8 cellular contexts compared by ENCODE assay signal in genomic region chr3:185822221-185822956, GRCh38. TPM values are rescaled to one million over a fixed set of nuclear protein-coding genes. Genes with fewer than 3 reads are reported as not detected.
A peak's percentile ranks its signal among the peaks of the same experiment; 100 is the strongest.
DNase-seq lines count a peak whose midpoint lies in the region; ATAC-seq, FAIRE-seq and TF ChIP-seq lines count a peak whose summit lies in the region.

No MANE protein-coding gene starts in this region.

- intact Hi-C loops in K562 (cut with micrococcal nuclease), result loop anchor here (2.0 to 5.0 kb wide), 2 partner anchors 55 to 112 kb away; no protein-coding TSS in a partner anchor

- in situ Hi-C loops in K562 (cut with MboI), result no loop called here

- peaks cover 90% of the 10 kb centered on the region for H3K79me2 ChIP-seq in K562 (ENCODE audit: control insufficient read depth, insufficient read depth, low read length)

- peaks cover 58% of the 10 kb centered on the region for H3K27me3 Mint-ChIP-seq in stimulated activated naive CD8-positive, alpha-beta T cell treated with anti-CD3 and anti-CD28 coated beads, Interleukin-15, Interleukin-2, amounts not matched to agents 100 ng/mL and 50 ng/mL, for 24 hours
- peaks cover 68% of the 10 kb centered on the region for H3K27me3 Mint-ChIP-seq in activated CD4-positive, alpha-beta memory T cell treated with anti-CD3 and anti-CD28 coated beads, Interleukin-2, amount 10 ng/mL, durations not matched to agents 7 days and 5 days

- H3K27me3 ChIP-seq in K562 (ENCODE audit: control insufficient read depth in 2 of 2, insufficient read depth in 2 of 2, low read length in 2 of 2), result no peaks in the 10 kb centered on the region

- BruUV-seq in K562 (replicated peaks; lab: Mats Ljungman, UMichigan), result TSS peak; percentile 40

- H3K4me1 Mint-ChIP-seq in stimulated activated naive CD8-positive, alpha-beta T cell treated with anti-CD3 and anti-CD28 coated beads, Interleukin-15, Interleukin-2, amounts not matched to agents 100 ng/mL and 50 ng/mL, for 24 hours (ENCODE audit: low read depth), result peaks cover 10% of the 10 kb centered on the region
- peaks cover 15% of the 10 kb centered on the region for H3K4me1 Mint-ChIP-seq in activated CD4-positive, alpha-beta memory T cell treated with anti-CD3 and anti-CD28 coated beads, Interleukin-2, amount 10 ng/mL, durations not matched to agents 7 days and 5 days

- peaks cover 7% of the 10 kb centered on the region; the same call in 2 of the 3 replicates for H3K36me3 ChIP-seq in K562 (ENCODE audit: control insufficient read depth, insufficient read depth, low read length)

- H3K4me3 ChIP-seq in K562, result peak overlapping the region; percentile 91

- peak overlapping the region; percentile 70 for H3K4me3 Mint-ChIP-seq in stimulated activated naive CD8-positive, alpha-beta T cell treated with anti-CD3 and anti-CD28 coated beads, Interleukin-15, Interleukin-2, amounts not matched to agents 100 ng/mL and 50 ng/mL, for 24 hours
- no peak overlapping the region for H3K4me3 Mint-ChIP-seq in activated CD4-positive, alpha-beta memory T cell treated with anti-CD3 and anti-CD28 coated beads, Interleukin-2, amount 10 ng/mL, durations not matched to agents 7 days and 5 days

- no peak for ATAC-seq in stimulated activated naive CD8-positive, alpha-beta T cell treated with anti-CD3 and anti-CD28 coated beads, Interleukin-15, Interleukin-2, amounts not matched to agents 100 U/mL and 50 U/mL, for 24 hours
- ATAC-seq in K562 (peak; percentile 10), HG03571 (IDR thresholded peaks at IDR 0.05; ENCODE audit: unreplicated experiment) (no peak)

- no peak overlapping the region for H3K27ac Mint-ChIP-seq in stimulated activated naive CD8-positive, alpha-beta T cell treated with anti-CD3 and anti-CD28 coated beads, Interleukin-15, Interleukin-2, amounts not matched to agents 100 ng/mL and 50 ng/mL, for 24 hours
- no peak overlapping the region for H3K27ac Mint-ChIP-seq in activated CD4-positive, alpha-beta memory T cell treated with anti-CD3 and anti-CD28 coated beads, Interleukin-2, amount 10 ng/mL, durations not matched to agents 7 days and 5 days

- no peaks in the 10 kb centered on the region for H3K9me1 ChIP-seq in K562 (ENCODE audit: control insufficient read depth, insufficient read depth, low read length)

- no peak for TF ChIP-seq CTCF in K562 (IDR thresholded peaks at IDR 0.05 in 2 of 3, conservative IDR thresholded peaks at IDR 0.05 in 1 of 3; ENCODE audit: insufficient read depth in 2 of 3, low read depth in 1 of 3, low read length in 3 of 3)

- no peaks in the 10 kb centered on the region for H3K36me3 Mint-ChIP-seq in stimulated activated naive CD8-positive, alpha-beta T cell treated with anti-CD3 and anti-CD28 coated beads, Interleukin-15, Interleukin-2, amounts not matched to agents 100 ng/mL and 50 ng/mL, for 24 hours (ENCODE audit: low read depth)
- no peaks in the 10 kb centered on the region for H3K36me3 Mint-ChIP-seq in activated CD4-positive, alpha-beta memory T cell treated with anti-CD3 and anti-CD28 coated beads, Interleukin-2, amount 10 ng/mL, durations not matched to agents 7 days and 5 days (ENCODE audit: low read depth)

- H4K20me1 ChIP-seq in K562 (replicated peaks; ENCODE audit: control insufficient read depth, insufficient read depth, low read length), result no peaks in the 10 kb centered on the region

- no peak for DNase-seq in stimulated activated naive CD8-positive, alpha-beta T cell treated with anti-CD3 and anti-CD28 coated beads, Interleukin-15, Interleukin-2, amounts not matched to agents 100 U/mL and 50 U/mL, for 24 hours
- DNase-seq in K562 (ENCODE audit: extremely low read depth in 1 of 4, low spot score in 3 of 4) (peak in 2 of 4 experiments; percentile 34 to 38), left kidney (ENCODE audit: low read depth, low spot score) (peak; percentile 35), urothelium cell line (ENCODE audit: low spot score) (no peak)
- no peak for DNase-seq in stimulated activated naive CD4-positive, alpha-beta T cell (lab: John Stamatoyannopoulos, UW)
- no peak for DNase-seq in activated CD4-positive, alpha-beta memory T cell treated with anti-CD3 and anti-CD28 coated beads, Interleukin-2, amount 10 ng/mL, durations not matched to agents 7 days and 5 days

- no peaks in the 10 kb centered on the region for H3K9me3 Mint-ChIP-seq in stimulated activated naive CD8-positive, alpha-beta T cell treated with anti-CD3 and anti-CD28 coated beads, Interleukin-15, Interleukin-2, amounts not matched to agents 100 ng/mL and 50 ng/mL, for 24 hours
- H3K9me3 Mint-ChIP-seq in activated CD4-positive, alpha-beta memory T cell treated with anti-CD3 and anti-CD28 coated beads, Interleukin-2, amount 10 ng/mL, durations not matched to agents 7 days and 5 days, result no peaks in the 10 kb centered on the region

- H2AFZ ChIP-seq in K562 (ENCODE audit: low read depth, low read length), result no peak overlapping the region

- peak overlapping the region; percentile 53 to 81; a peak in 3 of 4 replicates for H3K9ac ChIP-seq in K562 (ENCODE audit: insufficient read depth in 1 of 2, low read depth in 2 of 2, low read length in 2 of 2)

- CTCF ChIA-PET in K562 (lab: Yijun Ruan, JAX; ENCODE audit: low intra/inter-chr PET ratio), result interaction anchor here (0.7 kb wide), 1 partner anchor 89 kb away, joined by 4 read pairs; no protein-coding TSS in a partner anchor
- CTCF ChIA-PET in activated CD4-positive, alpha-beta memory T cell treated with anti-CD3 and anti-CD28 coated beads, Interleukin-2, amount 10 ng/mL, durations not matched to agents 7 days and 5 days (lab: Charles Lee), result interaction anchor here (0.6 to 2.4 kb wide), 4 partner anchors 9 to 160 kb away, joined by 3 to 11 read pairs (median 4); no protein-coding TSS in a partner anchor

- peaks cover 2% of the 10 kb centered on the region for H3K9me3 ChIP-seq in K562 (replicated peaks; ENCODE audit: control insufficient read depth, insufficient read depth, low read depth, low read length)

- TF ChIP-seq POLR2A in K562 (conservative IDR thresholded peaks at IDR 0.05), result no peak

- FAIRE-seq in K562 (lab: Jason Lieb, UNC) (peak; percentile 29), urothelium cell line (lab: Jason Lieb, UNC) (no peak)

- peak overlapping the region; percentile 93 for H3K27ac ChIP-seq in K562 (ENCODE audit: extremely low read depth, low read depth, low read length)

- 3% methylated on average over 9 of the region's 9 CpGs for WGBS in K562 (ENCODE audit: insufficient coverage, low coverage, missing lambda C conversion rate)

- peak overlapping the region; percentile 72 for H3K4me2 ChIP-seq in K562 (ENCODE audit: insufficient read depth, low read length)

- peaks cover 14 to 21% of the 10 kb centered on the region in 2 experiments; a peak in 4 of 5 replicates for H3K4me1 ChIP-seq in K562 (replicated peaks in 1 of 2; ENCODE audit: control insufficient read depth in 2 of 2, insufficient read depth in 2 of 2, low read length in 2 of 2)

- POLR2A ChIA-PET in K562 (lab: Yijun Ruan, JAX), result interaction anchor here (0.7 to 3.8 kb wide), 11 partner anchors 9 to 162 kb away, joined by 3 to 17 read pairs (median 4); no protein-coding TSS in a partner anchor
- POLR2A ChIA-PET in activated CD4-positive, alpha-beta memory T cell treated with anti-CD3 and anti-CD28 coated beads, Interleukin-2, amount 10 ng/mL, durations not matched to agents 7 days and 5 days (lab: Charles Lee), result no interaction called here

- no peak for TF ChIP-seq RAD21 in K562 (CRISPR knock-in tag; conservative IDR thresholded peaks at IDR 0.05 in 1 of 2, IDR thresholded peaks at IDR 0.05 in 1 of 2)

- TF ChIP-seq EP300 in K562 (IDR thresholded peaks at IDR 0.05; ENCODE audit: low read length), result no peak

TF ChIP-seq in K562, 482 proteins besides CTCF, POLR2A, EP300 and RAD21 (continues in another document):
- 0 out of 2 replicates have a peak, but pooled peaks have one; percentile 7 for TF ChIP-seq MYC (IDR thresholded peaks at IDR 0.05; ENCODE audit: low read depth, low read length)
- TF ChIP-seq MYC (CRISPR knock-in tag; IDR thresholded peaks at IDR 0.05; ENCODE audit: borderline replicate concordance, low read depth), result no peak
- peak; percentile 44; the same call in 1 of the 2 replicates for TF ChIP-seq MAFK (IDR thresholded peaks at IDR 0.05; ENCODE audit: low read length)
- TF ChIP-seq DACH1 (IDR thresholded peaks at IDR 0.05; ENCODE audit: partially characterized antibody), result peak; percentile 54
- TF ChIP-seq MAFF (IDR thresholded peaks at IDR 0.05; ENCODE audit: low read length), result peak; percentile 56; the same call in 1 of the 2 replicates
- TF ChIP-seq MAFG (tag; conservative IDR thresholded peaks at IDR 0.05), result peak; percentile 57
- TF ChIP-seq ZNF589 (CRISPR knock-in tag; IDR thresholded peaks at IDR 0.05; ENCODE audit: low read depth), result no peak

RNA-seq across cellular contexts. Expression of gene IGF2BP2, which starts 2.5 kb away (rescaled TPM):
- 69.6 and 146 TPM in 2 replicates for total RNA-seq in K562 (2011; cell fraction: chromatin; rRNA removed; ENCODE audit: low replicate concordance)
- total RNA-seq in K562 (2011; cell fraction: nucleolus; rRNA removed), result 23.8 and 33.3 TPM in 2 replicates
- total RNA-seq in K562 (2011; cell fraction: nucleoplasm; rRNA removed), result 45.3 and 46.5 TPM in 2 replicates
- total RNA-seq in K562 (2014; rRNA removed), result 39.4 and 39.8 TPM in 2 replicates
- total RNA-seq in K562 (2014; rRNA removed; fragmentation: Illumina TruSeq; extraction: Trizol), result 31.9 and 35.7 TPM in 2 replicates
- total RNA-seq in K562 (2015; rRNA removed; fragmentation: Illumina TruSeq; extraction: Trizol), result 30.5 and 32.3 TPM in 2 replicates
- 57.3 and 59.6 TPM in 2 replicates for total RNA-seq in K562 (2021)
- polyA plus RNA-seq in K562 (2011; rRNA removed), result 3.4 and 5.2 TPM in 2 replicates
- polyA plus RNA-seq in K562 (2011; cell fraction: cytosol; rRNA removed), result 0.95 and 2.9 TPM in 2 replicates
- polyA plus RNA-seq in K562 (2011; cell fraction: nucleus; rRNA removed), result 11.1 and 17.4 TPM in 2 replicates
- polyA plus RNA-seq in K562 (2012), result 32.3 and 35.2 TPM in 2 replicates
- 50.0 and 58.5 TPM in 2 replicates for polyA plus RNA-seq in K562 (2014; fragmentation: Illumina TruSeq; extraction: Trizol)
- 1 to 10 TPM; 3.2 to 3.5 TPM for polyA plus RNA-seq in K562 (2014; fragmentation: Nextera tagmentation; extraction: Ambion mirVana)
- 21.1 and 27.7 TPM in 2 replicates for polyA plus RNA-seq in K562 (2014; rRNA removed)
- polyA minus RNA-seq in K562 (2011; rRNA and poly(A)+ RNA removed), result 13.0 and 18.7 TPM in 2 replicates
- polyA minus RNA-seq in K562 (2011; cell fraction: cytosol; rRNA and poly(A)+ RNA removed), result 9.4 and 13.0 TPM in 2 replicates
- polyA minus RNA-seq in K562 (2011; cell fraction: nucleus; rRNA and poly(A)+ RNA removed), result 17.1 and 20.3 TPM in 2 replicates
- total RNA-seq in activated CD4-positive, alpha-beta memory T cell treated with anti-CD3 and anti-CD28 coated beads, Interleukin-2, amount 10 ng/mL, durations not matched to agents 7 days and 5 days, result under 1 TPM; 0.13 to 0.40 TPM

Comparison
In these comparisons a context has a peak if more than half of its experiments do, and no peak if none do; other contexts are left out.
1. RNA of gene IGF2BP2, which starts 2.5 kb away (total RNA-seq): 23.8 to 146 TPM in K562; 0.13 to 0.40 TPM in activated CD4-positive, alpha-beta memory T cell treated with anti-CD3 and anti-CD28 coated beads, Interleukin-2, amount 10 ng/mL, durations not matched to agents 7 days and 5 days; every median in the first group is over 10 times any median in the second.